ENCODE assay signal across 8 cellular contexts in the genomic region with DNA sequence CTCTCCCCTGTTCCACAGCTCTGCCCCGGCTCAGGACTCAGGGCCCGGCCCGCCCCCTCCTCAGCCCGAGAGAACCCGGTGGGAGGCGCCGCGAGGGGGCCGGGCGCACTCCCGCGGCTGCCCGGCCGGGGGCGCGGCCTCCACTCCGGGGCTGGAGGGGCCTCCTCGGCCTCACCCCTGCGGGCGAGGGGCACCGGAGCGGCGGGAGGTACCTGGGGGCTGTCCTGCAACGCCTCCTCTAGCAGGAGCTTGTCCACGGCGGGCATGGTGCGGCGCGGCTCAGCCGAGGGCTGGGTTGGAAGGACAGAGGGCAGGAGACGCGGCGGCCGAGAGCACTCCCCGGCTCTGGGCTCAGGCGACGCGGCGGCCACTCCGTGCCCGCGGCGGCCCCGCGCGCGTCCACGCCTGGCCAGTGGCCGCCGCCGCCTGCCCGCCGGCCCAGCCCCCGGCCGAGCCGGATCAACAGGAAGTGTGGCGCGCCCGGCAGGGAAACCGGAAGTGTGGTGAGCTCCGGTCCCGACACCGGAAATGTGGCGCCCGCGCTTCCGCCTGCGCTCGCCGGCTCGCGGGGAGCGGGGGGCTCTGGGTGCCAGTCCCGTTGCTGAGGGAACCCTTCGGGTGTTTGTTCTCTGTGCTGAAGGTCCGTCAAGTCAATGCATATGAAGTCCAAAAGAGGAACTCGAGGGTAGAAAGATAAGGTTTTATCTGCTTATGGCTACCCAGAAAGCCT. TPM values are rescaled to one million over a fixed set of nuclear protein-coding genes. Genes with fewer than 3 reads are reported as not detected.
A peak's percentile ranks its signal among the peaks of the same experiment; 100 is the strongest.
DNase-seq lines count a peak whose midpoint lies in the region; ATAC-seq and TF ChIP-seq lines count a peak whose summit lies in the region.

A gene with protein sequence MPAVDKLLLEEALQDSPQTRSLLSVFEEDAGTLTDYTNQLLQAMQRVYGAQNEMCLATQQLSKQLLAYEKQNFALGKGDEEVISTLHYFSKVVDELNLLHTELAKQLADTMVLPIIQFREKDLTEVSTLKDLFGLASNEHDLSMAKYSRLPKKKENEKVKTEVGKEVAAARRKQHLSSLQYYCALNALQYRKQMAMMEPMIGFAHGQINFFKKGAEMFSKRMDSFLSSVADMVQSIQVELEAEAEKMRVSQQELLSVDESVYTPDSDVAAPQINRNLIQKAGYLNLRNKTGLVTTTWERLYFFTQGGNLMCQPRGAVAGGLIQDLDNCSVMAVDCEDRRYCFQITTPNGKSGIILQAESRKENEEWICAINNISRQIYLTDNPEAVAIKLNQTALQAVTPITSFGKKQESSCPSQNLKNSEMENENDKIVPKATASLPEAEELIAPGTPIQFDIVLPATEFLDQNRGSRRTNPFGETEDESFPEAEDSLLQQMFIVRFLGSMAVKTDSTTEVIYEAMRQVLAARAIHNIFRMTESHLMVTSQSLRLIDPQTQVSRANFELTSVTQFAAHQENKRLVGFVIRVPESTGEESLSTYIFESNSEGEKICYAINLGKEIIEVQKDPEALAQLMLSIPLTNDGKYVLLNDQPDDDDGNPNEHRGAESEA (minus strand): TSS at position 428 of the 730 bp plus-strand sequence. CDS start 162 bp downstream, at position 266.

- peaks cover 27 to 68% (median 46%) of the 10 kb centered on the region in 6 donors for H3K4me1 ChIP-seq in spleen

- H3K36me3 Mint-ChIP-seq in immature natural killer cell: no peaks in the 10 kb centered on the region

- TF ChIP-seq CTCF in AG04449 (IDR thresholded peaks at IDR 0.05; ENCODE audit: insufficient read depth, low read length, missing control alignments) (no peak), spleen (IDR thresholded peaks at IDR 0.05 in 8 of 11, conservative IDR thresholded peaks at IDR 0.05 in 3 of 11) (peak in 8 of 11 experiments; percentile 13 to 69 (median 60))

- peak in 2 of 3 donors; percentile 26 to 33 for TF ChIP-seq POLR2A in spleen (IDR thresholded peaks at IDR 0.05)

- peaks cover 38 to 46% of the 10 kb centered on the region in 2 donors for H3K4me1 Mint-ChIP-seq in immature natural killer cell

- peaks cover 6 to 17% (median 11%) of the 10 kb centered on the region in 3 donors for H3K27me3 Mint-ChIP-seq in immature natural killer cell (ENCODE audit: low read depth in 3 of 3)

- peak within 1 kb of the TSS; percentile 95 for H3K27ac ChIP-seq in caudate nucleus (ENCODE audit: low read depth, low read length)
- peak within 1 kb of the TSS; percentile 90 to 99 (median 98) for H3K27ac ChIP-seq in spleen

- POLR2A ChIA-PET in AG04449 (lab: Yijun Ruan, JAX): interaction anchor here (1.3 to 3.1 kb wide), 5 partner anchors 9 to 147 kb away, joined by 3 to 17 read pairs (median 8); no protein-coding TSS in a partner anchor

- CTCF ChIA-PET in AG04449 (lab: Yijun Ruan, JAX): interaction anchor here (0.8 to 2.0 kb wide), 8 partner anchors 9 to 149 kb away, joined by 3 to 8 read pairs (median 4); no protein-coding TSS in a partner anchor

- intact Hi-C loops in spleen (cut with DNase I; ENCODE audit: low total_unique reads): no loop called here

- peaks cover 0 to 13% (median 0%) of the 10 kb centered on the region in 6 donors for H3K36me3 ChIP-seq in spleen

- H3K27ac Mint-ChIP-seq in immature natural killer cell: peak within 1 kb of the TSS; percentile 92 to 97 (median 96)

- WGBS in spleen, 5 donors: 0 to 1% (median 0%) methylated on average over 32 to 77 of the region's 77 CpGs

- DNase-seq in AG04449 (ENCODE audit: low read depth, low spot score): no peak
- peak; percentile 87 for DNase-seq in NCI-H226
- DNase-seq in activated CD4-positive, CD25-positive, alpha-beta regulatory T cell (lab: John Stamatoyannopoulos, UW): peak; percentile 69 to 76 (median 72)
- peak in 59 of 61 donors; percentile 38 to 95 (median 86) for DNase-seq in caudate nucleus (lab: John Stamatoyannopoulos, UW)
- peak; percentile 83 to 88 (median 86) for DNase-seq in immature natural killer cell
- DNase-seq in spleen: peak; percentile 97

- no peaks in the 10 kb centered on the region for H3K9me3 Mint-ChIP-seq in immature natural killer cell

- ATAC-seq in GM18907 (IDR thresholded peaks at IDR 0.05; ENCODE audit: unreplicated experiment) (peak; percentile 74), HG03159 (IDR thresholded peaks at IDR 0.05; ENCODE audit: unreplicated experiment) (peak; percentile 75)

- H3K4me3 ChIP-seq in AG04449 (ENCODE audit: low read depth, low read length): peak within 1 kb of the TSS; percentile 78
- H3K4me3 ChIP-seq in spleen: peak within 1 kb of the TSS; percentile 76 to 96 (median 84)

- peak within 1 kb of the TSS; percentile 91 to 95 (median 93) for H3K4me3 Mint-ChIP-seq in immature natural killer cell

- no peaks in the 10 kb centered on the region for H3K9me3 ChIP-seq in spleen

- no peaks in the 10 kb centered on the region for H3K27me3 ChIP-seq in spleen (replicated peaks in 1 of 7)

RNA-seq across cellular contexts. Expression of the gene that starts here (rescaled TPM):
- polyA plus RNA-seq in immature natural killer cell (10 to 100 TPM in 2 of 3 donors, 1 to 10 TPM in 1; 9.5 to 14.1 (median 10.5) TPM), spleen (10 to 100 TPM; 11.0 to 12.8 (median 12.2) TPM)
- 10 to 100 TPM; 35.9 to 75.6 (median 46.7) TPM for total RNA-seq in spleen
